In the genomic region with DNA sequence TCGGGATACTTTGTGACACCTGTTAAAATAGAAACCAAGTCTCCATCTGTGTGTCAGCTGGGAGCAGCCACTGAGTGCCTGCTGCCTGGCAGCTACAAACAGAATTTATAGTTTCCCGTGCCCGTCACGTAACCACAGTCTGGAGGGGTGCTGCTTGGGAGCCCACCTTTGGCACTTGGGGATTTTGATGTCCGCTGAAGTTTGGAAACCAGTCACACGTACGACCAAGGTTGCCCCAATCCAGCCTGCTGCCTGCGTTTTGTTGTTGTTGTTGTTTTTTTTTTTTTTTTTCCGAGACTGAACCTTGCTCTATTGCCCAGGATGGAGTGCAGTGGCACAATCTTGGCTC, we compare ENCODE assay signal across 10 cellular contexts. TPM values are rescaled to one million over a fixed set of nuclear protein-coding genes. Genes with fewer than 3 reads are reported as not detected.
A peak's percentile ranks its signal among the peaks of the same experiment; 100 is the strongest.
DNase-seq lines count a peak whose midpoint lies in the region; ATAC-seq, FAIRE-seq and TF ChIP-seq lines count a peak whose summit lies in the region.
"Had no signal": no experiment of that assay in that cellular context is flagged by ENCODE, and none has a peak within 500 bp of the region (broad histone marks: within the 10 kb centered on the region; RNA-seq: fewer than 3 reads in every experiment).

No MANE protein-coding gene starts in this region.

- no peaks in the 10 kb centered on the region for H3K27me3 Mint-ChIP-seq in naive B cell

- ATAC-seq in naive B cell (ENCODE audit: low read depth in 2 of 2) = no peak
- no peak for ATAC-seq in GM18502 (IDR thresholded peaks at IDR 0.05; ENCODE audit: poor library complexity, unreplicated experiment)

- DNase-seq in AG10803 (ENCODE audit: low read depth) (no peak), cardiac fibroblast (ENCODE audit: low read depth in 2 of 2) (no peak), naive B cell (no peak), germinal center (ENCODE audit: low spot score) (no peak), D341Med (ENCODE audit: low spot score) (no peak), frontal cortex (ENCODE audit: low spot score in 2 of 2) (no peak)
- no peak for DNase-seq in Jurkat, Clone E6-1 (ENCODE audit: low read depth, low spot score)

- no peak for FAIRE-seq in frontal cortex (lab: Jason Lieb, UNC)

- peaks cover 0 to 4% of the 10 kb centered on the region in 2 donors for H3K36me3 Mint-ChIP-seq in naive B cell

- H3K4me1 Mint-ChIP-seq in naive B cell = peaks cover 0 to 41% (median 22%) of the 10 kb centered on the region in 3 donors

- H3K27ac Mint-ChIP-seq in naive B cell = peak overlapping the region in 4 of 6 donors; percentile 87 to 98 (median 94)

- H3K4me3 Mint-ChIP-seq in naive B cell = peak overlapping the region; percentile 89 to 99 (median 96)

- H3K9me3 Mint-ChIP-seq in naive B cell = no peaks in the 10 kb centered on the region

- TF ChIP-seq CTCF in AG10803 (conservative IDR thresholded peaks at IDR 0.05; ENCODE audit: low read length) = no peak
- no peak for TF ChIP-seq CTCF in cardiac fibroblast (IDR thresholded peaks at IDR 0.05; ENCODE audit: low read depth, low read length)

- peak overlapping the region; percentile 94 for H3K4me3 ChIP-seq in AG10803 (ENCODE audit: low read length)
- peak overlapping the region; percentile 99 for H3K4me3 ChIP-seq in Jurkat, Clone E6-1 (ENCODE audit: low read length)
- peak overlapping the region; percentile 92 to 97 for H3K4me3 ChIP-seq in cardiac fibroblast (replicated peaks in 1 of 2; ENCODE audit: low read depth in 2 of 2, low read length in 2 of 2)

RNA-seq across cellular contexts. Expression of gene TRRAP, which starts 1.6 kb away (rescaled TPM):
- 28.8 TPM for polyA plus RNA-seq in Jurkat, Clone E6-1 (2012; ENCODE audit: insufficient read depth, insufficient read length)
- polyA plus RNA-seq in naive B cell (ENCODE audit: low read depth in 6 of 6) = 1 to 10 TPM in 5 of 6 donors, under 1 TPM in 1; 0.09 to 7.1 (median 3.1) TPM
- 21.2 TPM for total RNA-seq in frontal cortex

RNA-seq across cellular contexts. Expression of gene TMEM130, which starts 10.1 kb away (rescaled TPM):
- polyA plus RNA-seq in Jurkat, Clone E6-1 (2012; ENCODE audit: insufficient read depth, insufficient read length) = 0.69 TPM
- polyA plus RNA-seq in naive B cell (ENCODE audit: low read depth in 6 of 6) = under 1 TPM in 1 of 6 donors, not detected in 5; 0.32 TPM
- 4.9 TPM for total RNA-seq in frontal cortex
- total RNA-seq: activated CD8-positive, alpha-beta memory T cell treated with anti-CD3 and anti-CD28 coated beads for 36 hours; pulmonary artery endothelial cell had no signal
